1 cellular context compared by ENCODE assay signal in genomic region chr1:151807131-151807530, GRCh38.
TF ChIP-seq lines count a peak whose summit lies in the region.

No MANE protein-coding gene starts in this region.

TF ChIP-seq in SK-N-SH treated with all-trans-retinoic acid at 6 μM for 48 hours, 23 proteins besides CTCF, POLR2A, EP300 and RAD21 (continued from another document):
- TF ChIP-seq TSHZ2 (CRISPR knock-in tag; IDR thresholded peaks at IDR 0.05) (no peak), ZNF8 (CRISPR knock-in tag; IDR thresholded peaks at IDR 0.05) (no peak), ZNF70 (CRISPR knock-in tag; IDR thresholded peaks at IDR 0.05) (no peak), PATZ1 (CRISPR knock-in tag; IDR thresholded peaks at IDR 0.05; ENCODE audit: borderline replicate concordance) (no peak), ZFP30 (CRISPR knock-in tag; IDR thresholded peaks at IDR 0.05) (no peak), ZNF565 (CRISPR knock-in tag; conservative IDR thresholded peaks at IDR 0.05; ENCODE audit: low read depth) (no peak), OSR1 (CRISPR knock-in tag; IDR thresholded peaks at IDR 0.05) (no peak), CREB5 (CRISPR knock-in tag; IDR thresholded peaks at IDR 0.05; ENCODE audit: low read depth) (no peak)
